Comparison of ENCODE assay signal across 12 cellular contexts in genomic region chr2:119432882-119433522, GRCh38. TPM values are rescaled to one million over a fixed set of nuclear protein-coding genes. Genes with fewer than 3 reads are reported as not detected.
DNase-seq lines count a peak whose midpoint lies in the region; TF ChIP-seq lines count a peak whose summit lies in the region.
"Had no signal": no experiment of that assay in that cellular context is flagged by ENCODE, and none has a peak within 500 bp of the region (broad histone marks: within the 10 kb centered on the region; RNA-seq: fewer than 3 reads in every experiment).

No MANE protein-coding gene starts in this region.

- H3K9me3 ChIP-seq in breast epithelium (no peaks in the 10 kb centered on the region), mammary epithelial cell (replicated peaks; ENCODE audit: insufficient read depth, low read length) (no peaks in the 10 kb centered on the region), iPS DF 6.9 (ENCODE audit: control insufficient read depth, insufficient read depth, low read length) (no peaks in the 10 kb centered on the region), osteoblast (ENCODE audit: low read depth, low read length) (no peaks in the 10 kb centered on the region), vagina (no peaks in the 10 kb centered on the region)

- WGBS in mammary epithelial cell (ENCODE audit: low coverage, missing lambda C conversion rate) = 88% methylated on average over 16 of the region's 17 CpGs
- WGBS in iPS DF 6.9 (ENCODE audit: insufficient coverage, insufficient read length) = no CpG with 5 or more reads among the region's 17 CpGs

- H3K27ac ChIP-seq in breast epithelium = no peak overlapping the region
- no peak overlapping the region for H3K27ac ChIP-seq in mammary epithelial cell (ENCODE audit: insufficient read depth, low read depth, low read length)
- no peak overlapping the region for H3K27ac ChIP-seq in iPS DF 6.9 (ENCODE audit: low read length)
- H3K27ac ChIP-seq in osteoblast (ENCODE audit: low read depth, low read length) = no peak overlapping the region
- peak overlapping the region; percentile 70 for H3K27ac ChIP-seq in vagina

- H3K27me3 ChIP-seq in breast epithelium = no peaks in the 10 kb centered on the region
- H3K27me3 ChIP-seq in mammary epithelial cell (ENCODE audit: insufficient read depth, low read length) = peaks cover 14% of the 10 kb centered on the region
- no peaks in the 10 kb centered on the region for H3K27me3 ChIP-seq in iPS DF 6.9 (ENCODE audit: control insufficient read depth, insufficient read depth, low read length)
- H3K27me3 ChIP-seq in osteoblast (ENCODE audit: insufficient read depth, low read length) = peaks cover 6% of the 10 kb centered on the region
- no peaks in the 10 kb centered on the region for H3K27me3 ChIP-seq in vagina

- H3K4me2 ChIP-seq in mammary epithelial cell (ENCODE audit: insufficient read depth, low read depth, low read length) = no peak overlapping the region
- peak overlapping the region; percentile 79 for H3K4me2 ChIP-seq in osteoblast (ENCODE audit: insufficient read depth, low read length)

- H2AFZ ChIP-seq in mammary epithelial cell (ENCODE audit: low read depth, low read length) (no peak overlapping the region), osteoblast (ENCODE audit: low read length) (no peak overlapping the region)

- H3K4me3 ChIP-seq in breast epithelium = peak overlapping the region in 2 of 3 donors; percentile 54 to 60
- no peak overlapping the region for H3K4me3 ChIP-seq in mammary epithelial cell (replicated peaks in 1 of 3; ENCODE audit: insufficient read depth in 1 of 3, low read depth in 2 of 3, low read length in 3 of 3)
- peak overlapping the region; percentile 36; the same call in 1 of the 2 replicates for H3K4me3 ChIP-seq in iPS DF 6.9 (ENCODE audit: low read length)
- H3K4me3 ChIP-seq in osteoblast (ENCODE audit: insufficient read depth, low read length) = no peak overlapping the region
- peak overlapping the region; percentile 60 to 65 for H3K4me3 ChIP-seq in vagina

- H3K4me1 ChIP-seq in breast epithelium (no peaks in the 10 kb centered on the region), mammary epithelial cell (ENCODE audit: insufficient read depth, low read length) (peaks cover 7% of the 10 kb centered on the region), iPS DF 6.9 (ENCODE audit: control insufficient read depth, insufficient read depth, low read length) (peaks cover 10% of the 10 kb centered on the region), osteoblast (ENCODE audit: insufficient read depth, low read length) (peaks cover 14% of the 10 kb centered on the region), vagina (peaks cover 32% of the 10 kb centered on the region)

- TF ChIP-seq CTCF in breast epithelium (IDR thresholded peaks at IDR 0.05) (no peak), mammary epithelial cell (conservative IDR thresholded peaks at IDR 0.05 in 1 of 2, IDR thresholded peaks at IDR 0.05 in 1 of 2; ENCODE audit: extremely low read depth in 1 of 2, insufficient read depth in 1 of 2, low read depth in 1 of 2, low read length in 2 of 2) (no peak), osteoblast (IDR thresholded peaks at IDR 0.05; ENCODE audit: extremely low read depth, low read depth, low read length) (no peak), vagina (IDR thresholded peaks at IDR 0.05) (no peak)

- in situ Hi-C loops in mammary epithelial cell (cut with MboI; ENCODE audit: low sequenced_read_pairs in 2 of 2) = no loop called here

- intact Hi-C loops in breast epithelium (cut with DNase I; ENCODE audit: low total_unique reads) = no loop called here
- intact Hi-C loops in mammary epithelial cell (cut with micrococcal nuclease) = no loop called here
- intact Hi-C loops in vagina (cut with DNase I) = no loop called here

- no peak overlapping the region for H3K9ac ChIP-seq in mammary epithelial cell (ENCODE audit: insufficient read depth, low read length)

- DNase-seq in breast epithelium (ENCODE audit: low spot score in 2 of 2) = no peak
- no peak for DNase-seq in mammary epithelial cell
- no peak for DNase-seq in iPS DF 6.9 (ENCODE audit: low read depth, low spot score)
- peak; percentile 60 for DNase-seq in osteoblast (ENCODE audit: insufficient read length, low spot score, missing footprints)
- DNase-seq in vagina (ENCODE audit: extremely low spot score in 2 of 2) = no peak
- DNase-seq in D341Med (ENCODE audit: low spot score) = no peak
- no peak for DNase-seq in stimulated activated CD4-positive, alpha-beta T cell treated with anti-CD3 and anti-CD28 coated beads, Interleukin-4, amount 100 ng/mL, for 4 hours
- DNase-seq in NCI-H146 treated with DMSO at 0.1 percent for 48 hours (lab: John Stamatoyannopoulos, UW; ENCODE audit: unreplicated experiment) = no peak
- DNase-seq: DMS 273 treated with DMSO at 0.1 percent for 48 hours; HFFc6; NCI-H187 treated with DMSO at 0.1 percent for 48 hours; stimulated activated CD4-positive, alpha-beta T cell treated with anti-CD3 and anti-CD28 coated beads, Interleukin-4, amount 100 ng/mL, for 24 hours had no signal

- CTCF ChIA-PET in mammary epithelial cell (lab: Charles Lee; ENCODE audit: low non-redundant PET) = no interaction called here

- H3K36me3 ChIP-seq in breast epithelium = no peaks in the 10 kb centered on the region
- H3K36me3 ChIP-seq in mammary epithelial cell (ENCODE audit: insufficient read depth, low read length) = no peaks in the 10 kb centered on the region
- H3K36me3 ChIP-seq in iPS DF 6.9 (ENCODE audit: control insufficient read depth, insufficient read depth, low read length) = peaks cover 3% of the 10 kb centered on the region; the same call in 1 of the 2 replicates
- H3K36me3 ChIP-seq in osteoblast (ENCODE audit: insufficient read depth, low read length) = no peaks in the 10 kb centered on the region
- no peaks in the 10 kb centered on the region for H3K36me3 ChIP-seq in vagina

- no TSS peak for BruUV-seq in mammary epithelial cell (replicated peaks; lab: Mats Ljungman, UMichigan)

- H4K20me1 ChIP-seq in mammary epithelial cell (ENCODE audit: insufficient read depth, low read length) (no peaks in the 10 kb centered on the region), osteoblast (ENCODE audit: insufficient read depth, low read length) (no peaks in the 10 kb centered on the region)

- TF ChIP-seq POLR2A in breast epithelium (IDR thresholded peaks at IDR 0.05) = no peak
- no peak for TF ChIP-seq POLR2A in vagina (IDR thresholded peaks at IDR 0.05)

- dilution Hi-C loops in mammary epithelial cell (cut with HindIII; ENCODE audit: low sequenced_read_pairs) = no loop called here

- no peaks in the 10 kb centered on the region for H3K79me2 ChIP-seq in mammary epithelial cell (ENCODE audit: insufficient read depth, low read length)
- H3K79me2 ChIP-seq in osteoblast (ENCODE audit: insufficient read depth, low read length) = no peaks in the 10 kb centered on the region

RNA-seq across cellular contexts. Expression of gene TMEM37, which starts 1.3 kb away (rescaled TPM):
- 10 to 100 TPM in 1 of 3 donors, 1 to 10 TPM in 2; 8.8 to 43.2 (median 9.4) TPM for total RNA-seq in breast epithelium
- not detected for total RNA-seq in mammary epithelial cell
- 0.03 TPM for polyA plus RNA-seq in mammary epithelial cell
- not detected for polyA minus RNA-seq in mammary epithelial cell
- 1.1 and 1.2 TPM in 2 replicates for total RNA-seq in osteoblast
- 3.2 TPM for total RNA-seq in vagina
- total RNA-seq: HFFc6 had no signal

Comparison
In these comparisons a context has a peak if more than half of its experiments do, and no peak if none do; other contexts are left out.
1. H3K4me3 ChIP-seq: peak in breast epithelium (2 of 3), iPS DF 6.9 (single experiment) and vagina (2 of 2); none in mammary epithelial cell (0 of 3) and osteoblast (single experiment).